Comparison of ENCODE assay signal across 18 cellular contexts in genomic region chr12:104586325-104587048, GRCh38.
DNase-seq lines count a peak whose midpoint lies in the region; TF ChIP-seq lines count a peak whose summit lies in the region.
"Had no signal": no experiment of that assay in that cellular context is flagged by ENCODE, and none has a peak within 500 bp of the region (broad histone marks: within the 10 kb centered on the region; RNA-seq: fewer than 3 reads in every experiment).

No MANE protein-coding gene starts in this region.

- H3K4me3 ChIP-seq in WERI-Rb-1 (ENCODE audit: low read depth, low read length) = no peak overlapping the region; the same call in 1 of the 2 replicates
- no peak overlapping the region for H3K4me3 ChIP-seq in smooth muscle cell
- H3K4me3 ChIP-seq: GM23248 had no signal

- no peak overlapping the region for H2AFZ ChIP-seq in smooth muscle cell (ENCODE audit: low read depth)
- H2AFZ ChIP-seq: GM23248 had no signal

- no peak for TF ChIP-seq CTCF in WERI-Rb-1 (IDR thresholded peaks at IDR 0.05; ENCODE audit: low read depth, low read length)
- TF ChIP-seq CTCF in smooth muscle cell (IDR thresholded peaks at IDR 0.05; ENCODE audit: borderline replicate concordance, insufficient read depth, poor library complexity, severe bottlenecking) = no peak

- no peaks in the 10 kb centered on the region for H3K9me3 ChIP-seq in WERI-Rb-1 (ENCODE audit: severe bottlenecking)
- H3K9me3 ChIP-seq in smooth muscle cell (replicated peaks; ENCODE audit: low read depth) = no peaks in the 10 kb centered on the region

- DNase-seq in NCI-H1417 (lab: John Stamatoyannopoulos, UW) (peak in 2 of 3 experiments; percentile 32 to 37), NCI-H1417 treated with DMSO at 0.1 percent for 48 hours (lab: John Stamatoyannopoulos, UW) (no peak), WERI-Rb-1 (peak; percentile 59), left kidney (ENCODE audit: low read depth, low spot score) (peak; percentile 91), smooth muscle cell (lab: John Stamatoyannopoulos, UW; ENCODE audit: unreplicated experiment) (no peak), AG08396 (ENCODE audit: low spot score) (no peak), OCI-M2 (lab: John Stamatoyannopoulos, UW; ENCODE audit: unreplicated experiment) (no peak)
- no peak for DNase-seq in activated CD4-positive, alpha-beta T cell treated with anti-CD3 and anti-CD28 coated beads, Interleukin-2, amount 50 U/mL, for 48 hours
- DNase-seq: activated CD4-positive, alpha-beta T cell treated with anti-CD3 and anti-CD28 coated beads for 36 hours; CD4-positive, alpha-beta T cell; effector CD4-positive, alpha-beta T cell; GM23248; naive thymus-derived CD8-positive, alpha-beta T cell; NCI-H1694; NCI-H69; right cardiac atrium; T-helper 9 cell had no signal

- H3K9ac ChIP-seq in smooth muscle cell (ENCODE audit: low read depth) = no peak overlapping the region
- H3K9ac ChIP-seq: GM23248 had no signal

- H3K27ac ChIP-seq in WERI-Rb-1 (peak overlapping the region; percentile 9; the same call in 1 of the 2 replicates), smooth muscle cell (ENCODE audit: low read depth) (peak overlapping the region; percentile 92)
- H3K27ac ChIP-seq: 22Rv1, GM23248 had no signal

- H3F3A ChIP-seq in smooth muscle cell (ENCODE audit: low read depth) = no peaks in the 10 kb centered on the region

- WGBS in smooth muscle cell (ENCODE audit: low lambda C conversion rate) = 68% methylated on average over 10 of the region's 10 CpGs

- H3K27me3 ChIP-seq in WERI-Rb-1 (ENCODE audit: insufficient read depth, low read depth, severe bottlenecking) (no peaks in the 10 kb centered on the region), smooth muscle cell (ENCODE audit: low read depth) (no peaks in the 10 kb centered on the region)

- no peaks in the 10 kb centered on the region for H4K20me1 ChIP-seq in smooth muscle cell (ENCODE audit: low read depth)

- peak overlapping the region; percentile 12 for H3K4me2 ChIP-seq in smooth muscle cell

- H3K4me1 ChIP-seq in smooth muscle cell (ENCODE audit: low read depth) = peaks cover 3% of the 10 kb centered on the region

- H3K36me3 ChIP-seq in WERI-Rb-1 (no peaks in the 10 kb centered on the region), smooth muscle cell (ENCODE audit: low read depth) (no peaks in the 10 kb centered on the region)

- peaks cover 4% of the 10 kb centered on the region for H3K79me2 ChIP-seq in smooth muscle cell (ENCODE audit: low read depth)

Comparison
In these comparisons a context has a peak if more than half of its experiments do, and no peak if none do; other contexts are left out.
1. DNase-seq: peak in NCI-H1417 (2 of 3), WERI-Rb-1 (single experiment) and left kidney (single experiment); none in NCI-H1417 treated with DMSO at 0.1 percent for 48 hours (single experiment), smooth muscle cell (single experiment), AG08396 (single experiment), activated CD4-positive, alpha-beta T cell treated with anti-CD3 and anti-CD28 coated beads, Interleukin-2, amount 50 U/mL, for 48 hours (0 of 2) and OCI-M2 (single experiment).